ENCODE assay signal across 1 cellular context in the genomic region with DNA sequence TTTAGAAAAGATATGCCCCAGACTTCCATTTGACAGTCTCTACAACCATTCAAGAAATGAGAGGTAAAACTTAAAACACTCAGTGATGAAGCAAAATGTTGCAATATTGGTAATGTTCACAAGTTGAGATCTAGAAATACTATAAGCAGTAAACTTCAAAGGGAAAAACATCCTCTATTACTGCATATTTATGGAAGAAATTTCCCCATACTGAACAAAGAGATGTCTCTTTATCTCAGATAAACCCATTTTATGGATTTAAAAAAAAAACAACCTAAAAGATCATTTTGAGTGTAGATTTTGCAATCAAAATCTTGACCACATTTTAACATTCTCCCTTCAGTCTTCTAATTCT.
TF ChIP-seq lines count a peak whose summit lies in the region.

No MANE protein-coding gene starts in this region.

TF ChIP-seq in GM23338, 12 proteins besides CTCF, POLR2A, EP300 and RAD21 (continued from another document):
- TF ChIP-seq REST (IDR thresholded peaks at IDR 0.05; ENCODE audit: unreplicated experiment) (no peak), EZH2phosphoT487 (IDR thresholded peaks at IDR 0.05; ENCODE audit: unreplicated experiment) (no peak), ZNF462 (CRISPR knock-in tag; IDR thresholded peaks at IDR 0.05) (no peak), STAT1 (IDR thresholded peaks at IDR 0.05; ENCODE audit: unreplicated experiment) (no peak), CREB1 (CRISPR knock-in tag; IDR thresholded peaks at IDR 0.05; ENCODE audit: low read depth) (no peak)
TF ChIP-seq in GM23338: peak in this region for 0.
